ENCODE assay signal across 9 cellular contexts in genomic region chr2:7692657-7693161, GRCh38.
DNase-seq lines count a peak whose midpoint lies in the region; TF ChIP-seq lines count a peak whose summit lies in the region.
"Had no signal": no experiment of that assay in that cellular context is flagged by ENCODE, and none has a peak within 500 bp of the region (broad histone marks: within the 10 kb centered on the region; RNA-seq: fewer than 3 reads in every experiment).

No MANE protein-coding gene starts in this region.

- peak overlapping the region; percentile 52 for H3K4me3 Mint-ChIP-seq in activated CD4-positive, alpha-beta memory T cell treated with anti-CD3 and anti-CD28 coated beads, Interleukin-2, amount 10 ng/mL, durations not matched to agents 7 days and 5 days

- peaks cover 24% of the 10 kb centered on the region for H3K36me3 Mint-ChIP-seq in activated CD4-positive, alpha-beta memory T cell treated with anti-CD3 and anti-CD28 coated beads, Interleukin-2, amount 10 ng/mL, durations not matched to agents 7 days and 5 days (ENCODE audit: low read depth)

- CTCF ChIA-PET in activated CD4-positive, alpha-beta memory T cell treated with anti-CD3 and anti-CD28 coated beads, Interleukin-2, amount 10 ng/mL, durations not matched to agents 7 days and 5 days (lab: Charles Lee): interaction anchor here (1.5 to 1.6 kb wide), 2 partner anchors 22 to 32 kb away, joined by 4 to 6 read pairs; no protein-coding TSS in a partner anchor

- peak; percentile 98 for DNase-seq in AG10803 (ENCODE audit: low read depth)
- peak; percentile 72 for DNase-seq in HS-5 (ENCODE audit: low read depth)
- DNase-seq in activated CD4-positive, alpha-beta memory T cell treated with anti-CD3 and anti-CD28 coated beads, Interleukin-2, amount 10 ng/mL, durations not matched to agents 7 days and 5 days: no peak
- DNase-seq in iris pigment epithelial cell (ENCODE audit: low read depth): peak; percentile 7
- no peak for DNase-seq in GM19238 (ENCODE audit: insufficient read length, low spot score)
- DNase-seq in activated gamma-delta T cell treated with Interleukin-2 at 50 U/mL for 16 hours: no peak
- no peak for DNase-seq in G401 (ENCODE audit: low spot score)
- no peak for DNase-seq in NCI-H2081 treated with DMSO at 0.1 percent for 48 hours (lab: John Stamatoyannopoulos, UW)
- DNase-seq: activated CD8-positive, alpha-beta memory T cell treated with anti-CD3 and anti-CD28 coated beads, Interleukin-2, amount 50 U/mL, for 48 hours had no signal

- H3K27me3 Mint-ChIP-seq in activated CD4-positive, alpha-beta memory T cell treated with anti-CD3 and anti-CD28 coated beads, Interleukin-2, amount 10 ng/mL, durations not matched to agents 7 days and 5 days: no peaks in the 10 kb centered on the region

- peaks cover 2% of the 10 kb centered on the region for H3K9me3 Mint-ChIP-seq in activated CD4-positive, alpha-beta memory T cell treated with anti-CD3 and anti-CD28 coated beads, Interleukin-2, amount 10 ng/mL, durations not matched to agents 7 days and 5 days

- TF ChIP-seq CTCF in AG10803 (conservative IDR thresholded peaks at IDR 0.05; ENCODE audit: low read length): no peak

- peak overlapping the region; percentile 85 for H3K27ac Mint-ChIP-seq in activated CD4-positive, alpha-beta memory T cell treated with anti-CD3 and anti-CD28 coated beads, Interleukin-2, amount 10 ng/mL, durations not matched to agents 7 days and 5 days

- H3K4me1 Mint-ChIP-seq in activated CD4-positive, alpha-beta memory T cell treated with anti-CD3 and anti-CD28 coated beads, Interleukin-2, amount 10 ng/mL, durations not matched to agents 7 days and 5 days: peaks cover 48% of the 10 kb centered on the region

- in situ Hi-C loops in G401 (cut with HindIII; ENCODE audit: low sequenced_read_pairs): loop anchor here (25.0 kb wide), 1 partner anchor 255 kb away; no protein-coding TSS in a partner anchor

- H3K4me3 ChIP-seq in AG10803 (ENCODE audit: low read length): no peak overlapping the region

- POLR2A ChIA-PET in activated CD4-positive, alpha-beta memory T cell treated with anti-CD3 and anti-CD28 coated beads, Interleukin-2, amount 10 ng/mL, durations not matched to agents 7 days and 5 days (lab: Charles Lee): interaction anchor here (1.3 to 5.1 kb wide), 3 partner anchors 18 to 989 kb away, joined by 3 to 67 read pairs (median 11); partner anchors contain the start of gene ID2

Comparison
In these comparisons a context has a peak if more than half of its experiments do, and no peak if none do; other contexts are left out.
1. DNase-seq: peak in AG10803 (single experiment), HS-5 (single experiment) and iris pigment epithelial cell (single experiment); none in activated CD4-positive, alpha-beta memory T cell treated with anti-CD3 and anti-CD28 coated beads, Interleukin-2, amount 10 ng/mL, durations not matched to agents 7 days and 5 days (single experiment), GM19238 (single experiment), activated gamma-delta T cell treated with Interleukin-2 at 50 U/mL for 16 hours (single experiment), G401 (single experiment) and NCI-H2081 treated with DMSO at 0.1 percent for 48 hours (single experiment).